22 cellular contexts compared by ENCODE assay signal in genomic region chr3:190018460-190018859, GRCh38.
"Had no signal": no experiment of that assay in that cellular context is flagged by ENCODE, and none has a peak within 500 bp of the region (broad histone marks: within the 10 kb centered on the region; RNA-seq: fewer than 3 reads in every experiment).

No MANE protein-coding gene starts in this region.

- FAIRE-seq: pancreas, small intestine had no signal

- ATAC-seq: gastroesophageal sphincter; naive thymus-derived CD4-positive, alpha-beta T cell; stimulated activated naive B cell treated with anti-CD40 and anti-IgM and Interleukin-4, amounts not matched to agents 10 μg/mL and 1 μg/mL and 100 μg/mL, for 72 hours had no signal

- H3K27ac ChIP-seq: colonic mucosa, epithelial cell of prostate, gastroesophageal sphincter, hepatocyte, left lung, pancreas, right lobe of liver, thoracic aorta, transverse colon, vagina had no signal

- H3K79me2 ChIP-seq: hepatocyte had no signal

- H3K9me3 ChIP-seq: colonic mucosa, gastroesophageal sphincter, heart left ventricle, left lung, pancreas, right lobe of liver, thoracic aorta, transverse colon, vagina had no signal

- H3K4me1 ChIP-seq: colonic mucosa, left lung, pancreas, right lobe of liver, transverse colon had no signal

- DNase-seq: effector CD8-positive, alpha-beta T cell; endodermal cell; foreskin fibroblast; heart left ventricle; left cardiac atrium; left lung; mesendoderm; naive thymus-derived CD4-positive, alpha-beta T cell; occipital lobe; right lobe of liver; small intestine; stimulated activated CD4-positive, alpha-beta T cell treated with anti-CD3 and anti-CD28 coated beads, Interleukin-15, amount 100 ng/mL, for 24 hours; stimulated activated CD4-positive, alpha-beta T cell treated with anti-CD3 and anti-CD28 coated beads, Interleukin-2, amount 100 ng/mL, for 48 hours; stimulated activated naive B cell treated with anti-CD40 and anti-IgM and Interleukin-4, amounts not matched to agents 10 μg/mL and 1 μg/mL and 100 μg/mL, for 72 hours; transverse colon had no signal

- H2AFZ ChIP-seq: hepatocyte had no signal

- H3K36me3 ChIP-seq: colonic mucosa, gastroesophageal sphincter, heart left ventricle, left lung, pancreas, right lobe of liver, thoracic aorta, transverse colon, vagina had no signal

- H3K4me2 ChIP-seq: hepatocyte had no signal

- H3K4me3 ChIP-seq: colonic mucosa, gastroesophageal sphincter, heart left ventricle, hepatocyte, left lung, pancreas, right lobe of liver, thoracic aorta, transverse colon, vagina had no signal

- H3K27me3 ChIP-seq: colonic mucosa, gastroesophageal sphincter, heart left ventricle, hepatocyte, pancreas, right lobe of liver, transverse colon, vagina had no signal
